ENCODE assay signal across 10 cellular contexts in the genomic region with DNA sequence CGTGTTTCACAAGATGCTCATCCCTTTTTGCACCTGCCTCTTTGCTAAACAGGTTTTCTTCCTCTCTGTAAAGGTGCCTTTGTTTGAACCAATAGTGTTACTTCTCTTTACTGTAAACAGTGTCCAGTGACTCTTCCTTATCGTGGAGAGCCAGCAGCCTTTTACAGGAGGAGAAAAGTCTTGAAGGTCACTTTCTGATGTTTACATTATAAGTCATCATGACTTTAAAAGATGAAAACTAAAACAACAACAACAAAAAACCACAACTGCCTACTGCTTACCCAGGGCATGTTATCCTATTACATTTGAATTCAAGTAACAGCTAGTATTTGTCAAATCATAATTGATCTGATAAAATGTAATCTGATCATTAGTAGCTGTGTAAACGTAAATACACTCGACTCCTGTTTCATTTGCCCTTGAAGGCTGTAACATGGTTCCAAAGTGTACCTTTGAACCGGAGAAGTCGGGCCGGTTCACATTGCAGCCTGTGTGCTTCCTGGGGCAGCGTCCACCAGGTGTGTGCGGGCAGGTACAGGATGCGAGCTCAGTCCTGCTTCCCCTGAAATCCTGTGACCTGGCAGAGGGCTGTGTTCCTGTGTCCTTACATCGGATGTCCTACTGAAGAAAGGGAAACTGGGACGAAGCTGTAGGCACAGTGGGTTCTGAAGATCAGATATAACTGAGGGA.
A peak's percentile ranks its signal among the peaks of the same experiment; 100 is the strongest.
DNase-seq lines count a peak whose midpoint lies in the region; ATAC-seq, FAIRE-seq and TF ChIP-seq lines count a peak whose summit lies in the region.
"Had no signal": no experiment of that assay in that cellular context is flagged by ENCODE, and none has a peak within 500 bp of the region (broad histone marks: within the 10 kb centered on the region; RNA-seq: fewer than 3 reads in every experiment).

No MANE protein-coding gene starts in this region.

- H2AFZ ChIP-seq in ACC112 (ENCODE audit: low read length, unreplicated experiment) (no peak overlapping the region), MM.1S (ENCODE audit: low read length) (no peak overlapping the region), OCI-LY7 (ENCODE audit: low read length) (no peak overlapping the region), HepG2 (ENCODE audit: low read length) (no peak overlapping the region)

- peaks cover 47% of the 10 kb centered on the region for H3K4me1 ChIP-seq in ACC112 (ENCODE audit: control insufficient read depth, insufficient read depth, low read length, unreplicated experiment)
- peaks cover 42% of the 10 kb centered on the region for H3K4me1 ChIP-seq in MM.1S (ENCODE audit: low read length)
- H3K4me1 ChIP-seq in OCI-LY7 (ENCODE audit: insufficient read depth, low read length, poor library complexity, severe bottlenecking) = peaks cover 32% of the 10 kb centered on the region
- H3K4me1 ChIP-seq in HepG2 (ENCODE audit: insufficient read depth, low read length) = peaks cover 15% of the 10 kb centered on the region

- peak; percentile 52 for ATAC-seq in HepG2
- no peak for ATAC-seq in HG02885 (IDR thresholded peaks at IDR 0.05; ENCODE audit: poor library complexity, unreplicated experiment)
- ATAC-seq: left cardiac atrium had no signal

- POLR2A ChIA-PET in OCI-LY7 (lab: Charles Lee) = interaction anchor here (1.1 to 1.8 kb wide), 5 partner anchors 10 to 44 kb away, joined by 3 to 10 read pairs (median 4); no protein-coding TSS in a partner anchor
- POLR2A ChIA-PET in HepG2 (lab: Yijun Ruan, JAX) = no interaction called here
- POLR2A ChIA-PET in activated CD4-positive, alpha-beta memory T cell treated with anti-CD3 and anti-CD28 coated beads, Interleukin-2, amount 10 ng/mL, durations not matched to agents 7 days and 5 days (lab: Charles Lee) = no interaction called here

- H3K27ac Mint-ChIP-seq in activated CD4-positive, alpha-beta memory T cell treated with anti-CD3 and anti-CD28 coated beads, Interleukin-2, amount 10 ng/mL, durations not matched to agents 7 days and 5 days = no peak overlapping the region

- H3K79me2 ChIP-seq in ACC112 (ENCODE audit: control insufficient read depth, insufficient read depth, low read length, unreplicated experiment) (peaks cover 97% of the 10 kb centered on the region), MM.1S (ENCODE audit: low read length) (peaks cover 100% of the 10 kb centered on the region), OCI-LY7 (ENCODE audit: insufficient read depth, low read depth, low read length) (peaks cover 91% of the 10 kb centered on the region), HepG2 (ENCODE audit: insufficient read depth, low read length) (no peaks in the 10 kb centered on the region)

- H3K9me2 ChIP-seq in MM.1S (replicated peaks; ENCODE audit: insufficient read depth, low read length) (no peaks in the 10 kb centered on the region), OCI-LY7 (ENCODE audit: insufficient read depth, low read length) (no peaks in the 10 kb centered on the region)

- DNase-seq in MM.1S (no peak), OCI-LY7 (ENCODE audit: low spot score) (no peak), HepG2 (ENCODE audit: low spot score) (peak; percentile 11), inferior parietal cortex (ENCODE audit: extremely low spot score) (no peak), GM19239 (ENCODE audit: insufficient read length, low spot score) (no peak)
- no peak for DNase-seq in activated CD4-positive, alpha-beta memory T cell treated with anti-CD3 and anti-CD28 coated beads, Interleukin-2, amount 10 ng/mL, durations not matched to agents 7 days and 5 days
- DNase-seq: activated T-cell treated with anti-CD3 and anti-CD28 coated beads, Interleukin-2, amount 50 U/mL, for 48 hours; left cardiac atrium had no signal

- in situ Hi-C loops in HepG2 (cut with HindIII; ENCODE audit: extremely low pct_ligation_motif_present, low pct_unique_long_range_greater_than_20kb) = no loop called here

- H3K27me3 Mint-ChIP-seq in activated CD4-positive, alpha-beta memory T cell treated with anti-CD3 and anti-CD28 coated beads, Interleukin-2, amount 10 ng/mL, durations not matched to agents 7 days and 5 days = no peaks in the 10 kb centered on the region

- H3F3A ChIP-seq in MM.1S (ENCODE audit: insufficient read depth, low read length) = peaks cover 11% of the 10 kb centered on the region; the same call in 1 of the 2 replicates

- H3K36me3 Mint-ChIP-seq in activated CD4-positive, alpha-beta memory T cell treated with anti-CD3 and anti-CD28 coated beads, Interleukin-2, amount 10 ng/mL, durations not matched to agents 7 days and 5 days (ENCODE audit: low read depth) = peaks cover 6% of the 10 kb centered on the region

- H3K36me3 ChIP-seq in ACC112 (ENCODE audit: insufficient read depth, low read length) (peaks cover 6% of the 10 kb centered on the region; the same call in 1 of the 2 replicates), MM.1S (replicated peaks; ENCODE audit: insufficient read depth, low read length) (no peaks in the 10 kb centered on the region), OCI-LY7 (ENCODE audit: insufficient read depth, low read length) (peaks cover 50% of the 10 kb centered on the region), HepG2 (replicated peaks in 1 of 2; ENCODE audit: control insufficient read depth in 1 of 2, insufficient read depth in 2 of 2, low read length in 2 of 2) (no peaks in the 10 kb centered on the region)

- H3K9ac ChIP-seq in MM.1S (ENCODE audit: low read length) (no peak overlapping the region), HepG2 (ENCODE audit: insufficient read depth, low read depth, low read length) (no peak overlapping the region)

- H3K27ac ChIP-seq in ACC112 (ENCODE audit: low read depth, low read length) = peak overlapping the region; percentile 30; the same call in 1 of the 2 replicates
- peak overlapping the region; percentile 15; the same call in 1 of the 2 replicates for H3K27ac ChIP-seq in MM.1S (ENCODE audit: low read length)
- no peak overlapping the region for H3K27ac ChIP-seq in OCI-LY7 (ENCODE audit: low read depth, low read length, poor library complexity, severe bottlenecking)
- H3K27ac ChIP-seq in HepG2 (ENCODE audit: extremely low read length, insufficient read depth, low read length) = no peak overlapping the region

- no peak for TF ChIP-seq POLR2A in HepG2 (IDR thresholded peaks at IDR 0.05; ENCODE audit: insufficient read depth in 1 of 2, low read depth in 2 of 2, low read length in 2 of 2)

- H3K4me2 ChIP-seq in MM.1S (ENCODE audit: low read depth, low read length) = peak overlapping the region; percentile 12; the same call in 1 of the 2 replicates
- H3K4me2 ChIP-seq in OCI-LY7 (ENCODE audit: low read length) = peak overlapping the region; percentile 11; the same call in 1 of the 2 replicates
- H3K4me2 ChIP-seq in HepG2 (ENCODE audit: low read depth, low read length) = no peak overlapping the region

- no TSS peak for BruUV-seq in OCI-LY7 (replicated peaks; lab: Mats Ljungman, UMichigan)
- BruUV-seq in HepG2 (replicated peaks; lab: Mats Ljungman, UMichigan) = no TSS peak

- peaks cover 16% of the 10 kb centered on the region for H4K20me1 ChIP-seq in MM.1S (ENCODE audit: insufficient read depth, low read length)
- H4K20me1 ChIP-seq in OCI-LY7 (ENCODE audit: insufficient read depth, low read length) = 0 out of 2 replicates have a peak, but pooled peaks cover 4% of the 10 kb centered on the region
- no peaks in the 10 kb centered on the region for H4K20me1 ChIP-seq in HepG2 (ENCODE audit: insufficient read depth, low read length)

- CTCF ChIA-PET in OCI-LY7 (lab: Charles Lee; ENCODE audit: unreplicated experiment) (no interaction called here), HepG2 (lab: Yijun Ruan, JAX; ENCODE audit: low intra/inter-chr PET ratio, low total read pairs) (no interaction called here)
- CTCF ChIA-PET in activated CD4-positive, alpha-beta memory T cell treated with anti-CD3 and anti-CD28 coated beads, Interleukin-2, amount 10 ng/mL, durations not matched to agents 7 days and 5 days (lab: Charles Lee) = interaction anchor here (1.5 kb wide), 1 partner anchor 186 kb away, joined by 5 read pairs; no protein-coding TSS in a partner anchor

- no peak overlapping the region for H3K4me3 Mint-ChIP-seq in activated CD4-positive, alpha-beta memory T cell treated with anti-CD3 and anti-CD28 coated beads, Interleukin-2, amount 10 ng/mL, durations not matched to agents 7 days and 5 days

- H3K4me3 ChIP-seq in ACC112 (ENCODE audit: low read depth, low read length) (no peak overlapping the region), MM.1S (ENCODE audit: low read length) (no peak overlapping the region), OCI-LY7 (ENCODE audit: low read depth, low read length, poor library complexity, severe bottlenecking) (no peak overlapping the region), HepG2 (replicated peaks in 1 of 3; ENCODE audit: insufficient read depth in 1 of 3, low read depth in 2 of 3, low read length in 3 of 3) (no peak overlapping the region)

- no peak for TF ChIP-seq RAD21 in HepG2 (CRISPR knock-in tag; IDR thresholded peaks at IDR 0.05)

- peaks cover 21% of the 10 kb centered on the region for H3K4me1 Mint-ChIP-seq in activated CD4-positive, alpha-beta memory T cell treated with anti-CD3 and anti-CD28 coated beads, Interleukin-2, amount 10 ng/mL, durations not matched to agents 7 days and 5 days

- no peaks in the 10 kb centered on the region for H3K9me3 ChIP-seq in MM.1S (replicated peaks; ENCODE audit: insufficient read depth, low read length)
- no peaks in the 10 kb centered on the region for H3K9me3 ChIP-seq in OCI-LY7 (ENCODE audit: low read length)
- no peaks in the 10 kb centered on the region for H3K9me3 ChIP-seq in HepG2 (ENCODE audit: low read length)

- WGBS in HepG2 (ENCODE audit: low lambda C conversion rate) = 14% methylated on average over 10 of the region's 12 CpGs

- no peak for TF ChIP-seq CTCF in MM.1S (IDR thresholded peaks at IDR 0.05; ENCODE audit: low read length)
- TF ChIP-seq CTCF in OCI-LY7 (conservative IDR thresholded peaks at IDR 0.05; ENCODE audit: low read length) = no peak
- TF ChIP-seq CTCF in HepG2 (CRISPR knock-in tag; IDR thresholded peaks at IDR 0.05) = no peak

- H3K27me3 ChIP-seq in ACC112 (ENCODE audit: insufficient read depth, low read length) = no peaks in the 10 kb centered on the region
- no peaks in the 10 kb centered on the region for H3K27me3 ChIP-seq in MM.1S (replicated peaks; ENCODE audit: insufficient read depth, low read length)
- no peaks in the 10 kb centered on the region for H3K27me3 ChIP-seq in HepG2 (ENCODE audit: control insufficient read depth in 1 of 2, insufficient read depth in 2 of 2, low read length in 2 of 2)

- intact Hi-C loops in OCI-LY7 (cut with micrococcal nuclease; ENCODE audit: unreplicated experiment) (no loop called here), HepG2 (cut with micrococcal nuclease; ENCODE audit: unreplicated experiment) (no loop called here)

- FAIRE-seq in HepG2 (lab: Jason Lieb, UNC) = no peak
- FAIRE-seq in GM19239 (lab: Jason Lieb, UNC) = no peak

- no peaks in the 10 kb centered on the region for H3K9me3 Mint-ChIP-seq in activated CD4-positive, alpha-beta memory T cell treated with anti-CD3 and anti-CD28 coated beads, Interleukin-2, amount 10 ng/mL, durations not matched to agents 7 days and 5 days

- TF ChIP-seq EP300 in HepG2 (IDR thresholded peaks at IDR 0.05; ENCODE audit: low read depth in 2 of 2, low read length in 2 of 2) (no peak), HepG2 (CRISPR knock-in tag; IDR thresholded peaks at IDR 0.05; ENCODE audit: borderline replicate concordance) (no peak)

TF ChIP-seq in HepG2, 621 proteins besides CTCF, POLR2A, EP300 and RAD21:
- peak; percentile 64 for TF ChIP-seq ZEB1 (IDR thresholded peaks at IDR 0.05; ENCODE audit: insufficient replicate concordance, low read depth)
- TF ChIP-seq ZNF230 (CRISPR knock-in tag; IDR thresholded peaks at IDR 0.05) = no peak

Comparison
In these comparisons a context has a peak if more than half of its experiments do, and no peak if none do; other contexts are left out.
1. H3K27ac ChIP-seq: peak in ACC112 (single experiment) and MM.1S (single experiment); none in OCI-LY7 (single experiment) and HepG2 (single experiment).